ENCODE assay signal across 18 cellular contexts in the genomic region with DNA sequence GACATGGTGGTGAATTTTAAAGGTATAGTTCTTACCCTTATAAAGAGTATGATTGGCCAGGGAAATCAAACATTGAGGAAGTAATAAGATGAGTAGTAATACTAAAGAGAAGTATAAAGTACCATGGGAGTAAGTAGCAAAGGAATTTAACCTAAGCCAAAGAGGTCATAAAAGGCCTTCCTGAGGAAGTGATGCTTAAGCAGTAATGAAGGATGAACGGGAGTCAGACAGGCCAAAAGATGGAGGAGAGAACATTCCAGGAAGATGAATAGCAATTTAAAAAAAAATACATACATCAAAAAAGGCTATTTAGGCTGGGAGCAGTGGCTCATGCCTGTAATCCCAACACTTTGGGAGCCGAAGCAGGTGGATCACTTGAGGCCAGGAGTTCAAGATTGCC. TPM values are rescaled to one million over a fixed set of nuclear protein-coding genes. Genes with fewer than 3 reads are reported as not detected.
DNase-seq lines count a peak whose midpoint lies in the region; TF ChIP-seq lines count a peak whose summit lies in the region.
"Had no signal": no experiment of that assay in that cellular context is flagged by ENCODE, and none has a peak within 500 bp of the region (broad histone marks: within the 10 kb centered on the region; RNA-seq: fewer than 3 reads in every experiment).

No MANE protein-coding gene starts in this region.

- TF ChIP-seq CTCF in brain microvascular endothelial cell (IDR thresholded peaks at IDR 0.05; ENCODE audit: low read depth, low read length, missing control alignments) (no peak), GM10248 (IDR thresholded peaks at IDR 0.05; ENCODE audit: control extremely low read depth, extremely low read depth, low read depth, missing control alignments) (no peak)

- CTCF ChIA-PET in HEK293T (lab: Yijun Ruan, JAX) (no interaction called here), GM10248 (lab: Yijun Ruan, JAX) (interaction anchor here (1.4 to 1.6 kb wide), 2 partner anchors 15 to 46 kb away, joined by 4 to 5 read pairs; no protein-coding TSS in a partner anchor)

- no peak overlapping the region for H3K27ac ChIP-seq in brain microvascular endothelial cell
- H3K27ac ChIP-seq: 22Rv1, KMS-11 had no signal

- H3K27me3 ChIP-seq in brain microvascular endothelial cell (replicated peaks), result no peaks in the 10 kb centered on the region
- H3K27me3 ChIP-seq: MG63 had no signal

- POLR2A ChIA-PET in HEK293T (lab: Yijun Ruan, JAX), result no interaction called here
- POLR2A ChIA-PET in GM10248 (lab: Yijun Ruan, JAX), result no interaction called here

- DNase-seq in A172 (ENCODE audit: low spot score) (peak; percentile 4), HS-5 (ENCODE audit: low read depth) (peak; percentile 53), brain microvascular endothelial cell (peak; percentile 24), glomerular endothelial cell (ENCODE audit: extremely low read depth, low read depth, low spot score) (peak; percentile 47), HEK293T (ENCODE audit: extremely low spot score) (no peak), GM10248 (ENCODE audit: extremely low spot score) (no peak), NCI-H446 (lab: John Stamatoyannopoulos, UW) (no peak)
- no peak for DNase-seq in stimulated activated CD4-positive, alpha-beta T cell treated with anti-CD3 and anti-CD28 coated beads, Interleukin-12 subunit alpha, Interleukin-12 subunit beta, amount 100 ng/mL, for 4 hours
- DNase-seq: C1 segment of cervical spinal cord, DMS153, MG63, NCI-H1092 treated with DMSO at 0.1 percent for 48 hours, NCI-H1694, NCI-H446 treated with DMSO at 0.1 percent for 48 hours, NCI-H748 treated with DMSO at 0.1 percent for 48 hours, SHP77 had no signal

- no peaks in the 10 kb centered on the region for H3K36me3 ChIP-seq in brain microvascular endothelial cell (replicated peaks)
- H3K36me3 ChIP-seq: MG63 had no signal

- H3K4me3 ChIP-seq in brain microvascular endothelial cell (ENCODE audit: low read depth, low read length), result no peak overlapping the region
- H3K4me3 ChIP-seq: MG63 had no signal

- in situ Hi-C loops in brain microvascular endothelial cell (cut with HindIII; ENCODE audit: low pct_ligation_motif_present, low sequenced_read_pairs), result no loop called here

TF ChIP-seq in HEK293T, 16 proteins besides CTCF, POLR2A, EP300 and RAD21:
- TF ChIP-seq ELF4 (IDR thresholded peaks at IDR 0.05) (no peak), CTBP1 (IDR thresholded peaks at IDR 0.05; ENCODE audit: borderline replicate concordance) (no peak), ARNT (IDR thresholded peaks at IDR 0.05) (no peak), FOXA1 (IDR thresholded peaks at IDR 0.05) (no peak), SUZ12 (IDR thresholded peaks at IDR 0.05) (no peak), HDGF (IDR thresholded peaks at IDR 0.05; ENCODE audit: borderline replicate concordance) (no peak), LEF1 (IDR thresholded peaks at IDR 0.05; ENCODE audit: borderline replicate concordance) (no peak), FOXM1 (IDR thresholded peaks at IDR 0.05; ENCODE audit: borderline replicate concordance) (no peak), FOXK2 (IDR thresholded peaks at IDR 0.05) (no peak), ZNF384 (IDR thresholded peaks at IDR 0.05) (no peak), NFRKB (IDR thresholded peaks at IDR 0.05) (no peak), L3MBTL2 (conservative IDR thresholded peaks at IDR 0.05) (no peak), TARDBP (IDR thresholded peaks at IDR 0.05) (no peak), SP1 (IDR thresholded peaks at IDR 0.05) (no peak), BHLHE40 (IDR thresholded peaks at IDR 0.05; ENCODE audit: borderline replicate concordance) (no peak)
- TF ChIP-seq, protein P1, sequence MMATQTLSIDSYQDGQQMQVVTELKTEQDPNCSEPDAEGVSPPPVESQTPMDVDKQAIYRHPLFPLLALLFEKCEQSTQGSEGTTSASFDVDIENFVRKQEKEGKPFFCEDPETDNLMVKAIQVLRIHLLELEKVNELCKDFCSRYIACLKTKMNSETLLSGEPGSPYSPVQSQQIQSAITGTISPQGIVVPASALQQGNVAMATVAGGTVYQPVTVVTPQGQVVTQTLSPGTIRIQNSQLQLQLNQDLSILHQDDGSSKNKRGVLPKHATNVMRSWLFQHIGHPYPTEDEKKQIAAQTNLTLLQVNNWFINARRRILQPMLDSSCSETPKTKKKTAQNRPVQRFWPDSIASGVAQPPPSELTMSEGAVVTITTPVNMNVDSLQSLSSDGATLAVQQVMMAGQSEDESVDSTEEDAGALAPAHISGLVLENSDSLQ (IDR thresholded peaks at IDR 0.05), result no peak

RNA-seq across cellular contexts. Expression of a gene that starts 29.0 kb away (rescaled TPM):
- 0.43 and 1.3 TPM in 2 replicates for total RNA-seq in A172 (2014; rRNA removed; shearing (Covaris generic))
- 3.3 and 8.6 TPM in 2 replicates for total RNA-seq in glomerular endothelial cell

RNA-seq across cellular contexts. Expression of a gene that starts 47.3 kb away (rescaled TPM):
- 10.2 and 13.5 TPM in 2 replicates for total RNA-seq in A172 (2014; rRNA removed; shearing (Covaris generic))
- 10.2 and 15.0 TPM in 2 replicates for total RNA-seq in glomerular endothelial cell

Comparison
In these comparisons a context has a peak if more than half of its experiments do, and no peak if none do; other contexts are left out.
1. DNase-seq: peak in A172 (single experiment), HS-5 (single experiment), brain microvascular endothelial cell (single experiment) and glomerular endothelial cell (single experiment); none in HEK293T (single experiment), GM10248 (single experiment), stimulated activated CD4-positive, alpha-beta T cell treated with anti-CD3 and anti-CD28 coated beads, Interleukin-12 subunit alpha, Interleukin-12 subunit beta, amount 100 ng/mL, for 4 hours (single experiment) and NCI-H446 (0 of 2).